Comparison of ENCODE assay signal across 1 cellular context in genomic region chr10:26637521-26638275, GRCh38.
TF ChIP-seq lines count a peak whose summit lies in the region.

No MANE protein-coding gene starts in this region.

TF ChIP-seq in WTC11, 78 proteins besides CTCF, POLR2A, EP300 and RAD21 (continued from another document):
- no peak for TF ChIP-seq E2F4 (CRISPR knock-in tag; IDR thresholded peaks at IDR 0.05; ENCODE audit: borderline replicate concordance, low read depth)
- TF ChIP-seq ZNF532 (CRISPR knock-in tag; IDR thresholded peaks at IDR 0.05; ENCODE audit: borderline replicate concordance), result no peak
